In the genomic region with DNA sequence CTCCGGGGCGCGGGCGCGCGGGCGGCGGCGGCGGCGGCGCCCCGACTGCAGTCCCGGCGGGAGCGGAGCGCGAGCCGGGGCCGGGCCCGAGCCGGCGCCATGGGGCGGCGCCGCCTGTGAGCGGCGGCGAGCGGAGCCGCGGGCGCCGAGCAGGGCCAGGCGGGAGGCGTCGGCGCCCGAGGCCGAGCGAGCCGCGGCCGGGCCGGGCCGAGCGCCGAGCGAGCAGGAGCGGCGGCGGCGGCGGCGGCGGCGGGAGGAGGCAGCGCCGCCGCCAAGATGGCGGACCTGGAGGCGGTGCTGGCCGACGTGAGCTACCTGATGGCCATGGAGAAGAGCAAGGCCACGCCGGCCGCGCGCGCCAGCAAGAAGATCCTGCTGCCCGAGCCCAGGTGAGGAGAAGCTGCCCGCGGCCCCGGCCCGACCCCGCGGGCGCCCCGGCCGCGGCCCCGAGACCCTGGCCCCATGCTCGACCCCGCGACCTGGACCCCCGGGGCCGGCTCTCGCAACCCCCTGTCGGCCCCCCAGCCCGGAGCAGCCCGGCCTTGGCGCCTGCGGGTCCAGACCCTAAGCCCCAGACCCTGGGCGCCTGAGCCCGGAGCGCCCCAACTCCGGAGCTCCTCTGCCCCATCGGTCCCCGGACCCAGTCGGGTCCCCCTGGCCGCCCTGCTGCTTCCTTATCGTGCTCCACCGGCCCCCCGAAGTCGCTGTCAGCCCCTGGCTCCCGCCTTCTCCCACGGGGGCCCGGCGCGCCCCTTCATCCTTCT, we compare ENCODE assay signal across 7 cellular contexts. TPM values are rescaled to one million over a fixed set of nuclear protein-coding genes. Genes with fewer than 3 reads are reported as not detected.
DNase-seq lines count a peak whose midpoint lies in the region; ATAC-seq, FAIRE-seq and TF ChIP-seq lines count a peak whose summit lies in the region.

A gene (plus strand): TSS at position 50 of the 764 bp plus-strand sequence. CDS start 227 bp downstream, at position 277.

- H3K36me3 ChIP-seq in PC-9 (ENCODE audit: low read depth) (0 out of 2 replicates have a peak, but pooled peaks cover 7% of the 10 kb centered on the region), breast epithelium (no peaks in the 10 kb centered on the region), kidney (ENCODE audit: control insufficient read depth in 1 of 2, insufficient read depth in 2 of 2, low read length in 2 of 2) (peaks cover 2 to 5% of the 10 kb centered on the region in 2 donors), spleen (peaks cover 0 to 38% (median 8%) of the 10 kb centered on the region in 6 donors)

- H3K4me2 ChIP-seq in PC-9: peak within 1 kb of the TSS; percentile 96

- peak; percentile 2 for ATAC-seq in HG03135 (IDR thresholded peaks at IDR 0.05; ENCODE audit: unreplicated experiment)

- H3F3A ChIP-seq in PC-9 (ENCODE audit: insufficient read depth, low read depth): peaks cover 38% of the 10 kb centered on the region; the same call in 1 of the 2 replicates

- no peaks in the 10 kb centered on the region for H3K27me3 ChIP-seq in PC-9 (ENCODE audit: insufficient read depth, low read depth)
- H3K27me3 ChIP-seq in breast epithelium: no peaks in the 10 kb centered on the region
- H3K27me3 ChIP-seq in spleen (replicated peaks in 1 of 7): peaks cover 0 to 4% (median 0%) of the 10 kb centered on the region in 7 donors

- POLR2A ChIA-PET in PC-9 (lab: Charles Lee; ENCODE audit: unreplicated experiment): interaction anchor here (0.6 kb wide), 2 partner anchors 51 to 895 kb away, joined by 3 to 4 read pairs; no protein-coding TSS in a partner anchor

- TF ChIP-seq POLR2A in breast epithelium (IDR thresholded peaks at IDR 0.05) (no peak), spleen (IDR thresholded peaks at IDR 0.05) (no peak)

- peaks cover 41% of the 10 kb centered on the region for H4K20me1 ChIP-seq in PC-9 (ENCODE audit: insufficient read depth)

- FAIRE-seq in kidney (lab: Jason Lieb, UNC): no peak

- H3K27ac ChIP-seq in PC-9: peak within 1 kb of the TSS; percentile 21
- H3K27ac ChIP-seq in breast epithelium: peak within 1 kb of the TSS; percentile 86 to 92
- H3K27ac ChIP-seq in kidney (ENCODE audit: low read depth in 2 of 2, low read length in 2 of 2): peak within 1 kb of the TSS; percentile 66 to 84
- peak within 1 kb of the TSS; percentile 89 to 100 (median 97) for H3K27ac ChIP-seq in spleen

- H3K9me3 ChIP-seq in PC-9 (ENCODE audit: insufficient read depth, low read depth): no peaks in the 10 kb centered on the region
- H3K9me3 ChIP-seq in breast epithelium: no peaks in the 10 kb centered on the region
- no peaks in the 10 kb centered on the region for H3K9me3 ChIP-seq in kidney (ENCODE audit: control insufficient read depth in 1 of 2, low read length in 2 of 2)
- H3K9me3 ChIP-seq in spleen: no peaks in the 10 kb centered on the region

- BruUV-seq in PC-9 (replicated peaks; lab: Mats Ljungman, UMichigan): no TSS peak

- H3K9me2 ChIP-seq in PC-9 (ENCODE audit: insufficient read depth): no peaks in the 10 kb centered on the region

- TF ChIP-seq CTCF in GM10266 (IDR thresholded peaks at IDR 0.05; ENCODE audit: control insufficient read depth, insufficient read depth, low read depth, missing control alignments): no peak
- no peak for TF ChIP-seq CTCF in PC-9 (conservative IDR thresholded peaks at IDR 0.05)
- TF ChIP-seq CTCF in breast epithelium (IDR thresholded peaks at IDR 0.05): no peak
- no peak for TF ChIP-seq CTCF in kidney (IDR thresholded peaks at IDR 0.05; ENCODE audit: borderline replicate concordance, extremely low read depth, insufficient read depth)
- peak in 1 of 11 experiments; percentile 13 for TF ChIP-seq CTCF in spleen (IDR thresholded peaks at IDR 0.05 in 8 of 11, conservative IDR thresholded peaks at IDR 0.05 in 3 of 11)

- intact Hi-C loops in PC-9 (cut with micrococcal nuclease; ENCODE audit: unreplicated experiment) (loop anchor here (1.0 kb wide), 1 partner anchor 51 kb away; no protein-coding TSS in a partner anchor), breast epithelium (cut with DNase I; ENCODE audit: low total_unique reads) (no loop called here), kidney (cut with DNase I) (loop anchor here (5.0 kb wide), 1 partner anchor 51 kb away; no protein-coding TSS in a partner anchor), spleen (cut with DNase I; ENCODE audit: low total_unique reads) (no loop called here)

- H3K9ac ChIP-seq in kidney (ENCODE audit: low read length in 2 of 2): peak within 1 kb of the TSS; percentile 76 to 94

- H3K4me3 ChIP-seq in PC-9 (peak within 1 kb of the TSS; percentile 83), breast epithelium (peak within 1 kb of the TSS; percentile 94 to 99 (median 96)), kidney (ENCODE audit: low read length in 2 of 2) (peak within 1 kb of the TSS; percentile 58 to 78), spleen (peak within 1 kb of the TSS; percentile 81 to 100 (median 94))

- 0 to 3% (median 1%) methylated on average over 25 to 110 of the region's 110 CpGs for WGBS in spleen, 5 donors

- peaks cover 52% of the 10 kb centered on the region for H3K79me2 ChIP-seq in PC-9 (ENCODE audit: low read depth)

- DNase-seq in GM10266 (ENCODE audit: extremely low spot score): peak; percentile 82
- DNase-seq in PC-9: peak in 1 of 2 experiments; percentile 40
- DNase-seq in breast epithelium (ENCODE audit: low spot score in 2 of 2): no peak
- peak; percentile 86 for DNase-seq in kidney
- DNase-seq in spleen: peak; percentile 93
- no peak for DNase-seq in COLO829 (ENCODE audit: low spot score)

- CTCF ChIA-PET in PC-9 (lab: Charles Lee): interaction anchor here (0.6 to 1.3 kb wide), 4 partner anchors 14 to 1263 kb away, joined by 3 to 5 read pairs (median 4); no protein-coding TSS in a partner anchor

- H3K4me1 ChIP-seq in PC-9 (replicated peaks; ENCODE audit: insufficient read depth) (peaks cover 33% of the 10 kb centered on the region), breast epithelium (peaks cover 18 to 55% of the 10 kb centered on the region in 2 donors), kidney (ENCODE audit: control insufficient read depth in 1 of 2, insufficient read depth in 1 of 2, low read depth in 1 of 2, low read length in 2 of 2) (peaks cover 33 to 57% of the 10 kb centered on the region in 2 donors), spleen (peaks cover 63 to 88% (median 74%) of the 10 kb centered on the region in 6 donors)

- peak within 1 kb of the TSS; percentile 66; the same call in 1 of the 2 replicates for H2AFZ ChIP-seq in PC-9

RNA-seq across cellular contexts. Expression of the gene that starts here (rescaled TPM):
- 76.7 and 102 TPM in 2 replicates for total RNA-seq in PC-9 (2021)
- 10 to 100 TPM; 41.1 to 52.8 (median 52.1) TPM for total RNA-seq in breast epithelium
- total RNA-seq in kidney: 80.8 TPM
- polyA plus RNA-seq in kidney (ENCODE audit: insufficient read depth, low read depth, low replicate concordance): 28.2 TPM
- total RNA-seq in spleen: 100 to 1,000 TPM; 168 to 301 (median 263) TPM
- 100 to 1,000 TPM; 119 to 270 (median 192) TPM for polyA plus RNA-seq in spleen

Comparison
In these comparisons a context has a peak if more than half of its experiments do, and no peak if none do; other contexts are left out.
1. DNase-seq: peak in GM10266 (single experiment), kidney (single experiment) and spleen (single experiment); none in breast epithelium (0 of 2) and COLO829 (single experiment).
2. H3K27ac ChIP-seq: peak in every context shown above with its lines; median percentile 97 in spleen; 89 in breast epithelium; 75 in kidney; 21 in PC-9.
3. intact Hi-C loops: an anchor here in PC-9 (1.0 kb wide) and kidney (5.0 kb wide); none called in breast epithelium and spleen.
4. Peak in every context shown above with its lines, with median percentiles within 50 percentile points of each other: H3K4me3 ChIP-seq.